In the genomic region with DNA sequence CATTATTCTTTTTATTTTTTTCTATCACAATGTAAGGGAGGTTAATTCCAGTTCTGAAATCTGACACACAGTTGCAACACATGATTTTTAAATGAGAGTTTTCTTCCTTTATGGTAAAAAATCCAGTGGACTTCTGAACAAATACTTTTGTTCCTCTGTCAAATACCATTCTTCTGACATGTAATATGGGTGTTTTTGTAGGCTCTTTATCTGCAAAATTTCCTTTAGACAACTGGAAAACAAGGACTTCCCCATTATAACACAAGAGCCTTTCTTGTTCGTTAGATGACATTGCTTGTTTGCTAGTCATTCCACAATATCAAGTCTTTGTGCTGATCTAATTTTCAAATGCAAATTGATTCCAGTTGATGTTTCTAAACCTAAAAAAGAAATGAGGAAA, we compare ENCODE assay signal across 17 cellular contexts. TPM values are rescaled to one million over a fixed set of nuclear protein-coding genes. Genes with fewer than 3 reads are reported as not detected.
DNase-seq lines count a peak whose midpoint lies in the region; ATAC-seq and TF ChIP-seq lines count a peak whose summit lies in the region.
"Had no signal": no experiment of that assay in that cellular context is flagged by ENCODE, and none has a peak within 500 bp of the region (broad histone marks: within the 10 kb centered on the region; RNA-seq: fewer than 3 reads in every experiment).

No MANE protein-coding gene starts in this region.

- peaks cover 11% of the 10 kb centered on the region for H3K4me1 Mint-ChIP-seq in osteocyte (ENCODE audit: unreplicated experiment)

- H3K9me3 ChIP-seq in fibroblast of lung (ENCODE audit: control insufficient read depth, insufficient read depth, low read depth, low read length) = no peaks in the 10 kb centered on the region

- no peak overlapping the region for H3K4me2 ChIP-seq in fibroblast of lung (ENCODE audit: extremely low read depth, insufficient read depth, low read length)

- ATAC-seq in SK-N-SH treated with all-trans-retinoic acid at 6 μM for 48 hours (peak; percentile 22; the same call in 2 of the 3 replicates), GM21528 (IDR thresholded peaks at IDR 0.05; ENCODE audit: low FRiP score, unreplicated experiment) (no peak), GM19463 (IDR thresholded peaks at IDR 0.05; ENCODE audit: unreplicated experiment) (no peak)
- ATAC-seq: activated naive CD4-positive, alpha-beta T cell treated with anti-CD3 and anti-CD28 coated beads, Interleukin-2, amount 50 U/mL, for 72 hours had no signal

- no peaks in the 10 kb centered on the region for H3K4me1 ChIP-seq in fibroblast of lung (ENCODE audit: control insufficient read depth, extremely low read depth, insufficient read depth, low read length)

- peaks cover 8% of the 10 kb centered on the region for H3K36me3 Mint-ChIP-seq in osteocyte (ENCODE audit: unreplicated experiment)

- H3K27ac Mint-ChIP-seq in osteocyte (ENCODE audit: unreplicated experiment) = peak overlapping the region; percentile 87
- H3K27ac Mint-ChIP-seq: activated CD4-positive, alpha-beta T cell treated with anti-CD3 and anti-CD28 coated beads, Interleukin-2, amount 10 ng/mL, durations not matched to agents 24 days and 14 days; activated naive CD4-positive, alpha-beta T cell treated with anti-CD3 and anti-CD28 coated beads, Interleukin-2, amount 50 U/mL, for 72 hours; T-helper 2 cell treated with Interferon-gamma antibody and Interleukin-4, amounts not matched to agents 5 μg/mL and 100 μg/mL, for 36 hours had no signal

- no peak for TF ChIP-seq CTCF in fibroblast of lung (conservative IDR thresholded peaks at IDR 0.05 in 1 of 2, IDR thresholded peaks at IDR 0.05 in 1 of 2; ENCODE audit: low read depth in 1 of 2, low read length in 2 of 2)
- TF ChIP-seq CTCF in osteocyte (IDR thresholded peaks at IDR 0.05) = no peak

- H3K79me2 ChIP-seq in fibroblast of lung (ENCODE audit: control insufficient read depth, insufficient read depth, low read length) = peaks cover 8% of the 10 kb centered on the region

- H4K20me1 ChIP-seq in fibroblast of lung (ENCODE audit: control insufficient read depth, extremely low read depth, insufficient read depth, low read length) = no peaks in the 10 kb centered on the region

- no peak overlapping the region for H3K27ac ChIP-seq in fibroblast of lung (ENCODE audit: insufficient read depth, low read length)

- no peak overlapping the region for H2AFZ ChIP-seq in fibroblast of lung (ENCODE audit: low read length)

- no peak overlapping the region for H3K4me3 Mint-ChIP-seq in osteocyte (ENCODE audit: unreplicated experiment)
- H3K4me3 Mint-ChIP-seq: activated CD4-positive, alpha-beta T cell treated with anti-CD3 and anti-CD28 coated beads, Interleukin-2, amount 10 ng/mL, durations not matched to agents 24 days and 14 days; T-helper 2 cell treated with Interferon-gamma antibody and Interleukin-4, amounts not matched to agents 5 μg/mL and 100 μg/mL, for 36 hours had no signal

- H3K4me3 ChIP-seq in fibroblast of lung (replicated peaks in 1 of 4; ENCODE audit: control extremely low read depth in 1 of 4, insufficient read depth in 1 of 4, low read depth in 3 of 4, low read length in 4 of 4) = no peak overlapping the region

- H3K9me3 Mint-ChIP-seq in osteocyte (ENCODE audit: unreplicated experiment) = peaks cover 25% of the 10 kb centered on the region
- H3K9me3 Mint-ChIP-seq: activated CD4-positive, alpha-beta T cell treated with anti-CD3 and anti-CD28 coated beads, Interleukin-2, amount 10 ng/mL, durations not matched to agents 24 days and 14 days; activated naive CD4-positive, alpha-beta T cell treated with anti-CD3 and anti-CD28 coated beads, Interleukin-2, amount 50 U/mL, for 72 hours had no signal

- DNase-seq in Ammon's horn (ENCODE audit: low spot score) (peak; percentile 36), fibroblast of lung (ENCODE audit: low read depth in 2 of 2) (peak; percentile 28 to 63), osteocyte (ENCODE audit: extremely low spot score, unreplicated experiment) (no peak), SKM-1 (lab: John Stamatoyannopoulos, UW; ENCODE audit: unreplicated experiment) (no peak)
- no peak for DNase-seq in activated effector memory CD4-positive, alpha-beta T cell treated with anti-CD3 and anti-CD28 coated beads, Interleukin-2, amount 50 U/mL, for 16 hours
- DNase-seq: activated CD4-positive, alpha-beta T cell treated with anti-CD3 and anti-CD28 coated beads, Interleukin-2, amount 10 ng/mL, durations not matched to agents 24 days and 14 days; AML-193; NCI-H1436 treated with DMSO at 0.1 percent for 48 hours; NCI-H446; posterior cingulate gyrus; Right ventricle myocardium superior; stimulated activated naive CD4-positive, alpha-beta T cell treated with Interleukin-2 at 50 U/mL for 16 hours had no signal

- H3K36me3 ChIP-seq in fibroblast of lung (ENCODE audit: control insufficient read depth, insufficient read depth, low read length) = no peaks in the 10 kb centered on the region

- H3K27me3 Mint-ChIP-seq in osteocyte (ENCODE audit: unreplicated experiment) = no peaks in the 10 kb centered on the region
- H3K27me3 Mint-ChIP-seq: activated CD4-positive, alpha-beta T cell treated with anti-CD3 and anti-CD28 coated beads, Interleukin-2, amount 10 ng/mL, durations not matched to agents 24 days and 14 days had no signal

- H3K9ac ChIP-seq in fibroblast of lung (ENCODE audit: insufficient read depth, low read length) = no peak overlapping the region

- no peaks in the 10 kb centered on the region for H3K27me3 ChIP-seq in fibroblast of lung (ENCODE audit: control insufficient read depth, insufficient read depth, low read length)

TF ChIP-seq in SK-N-SH treated with all-trans-retinoic acid at 6 μM for 48 hours, 23 proteins besides CTCF, POLR2A, EP300 and RAD21:
- TF ChIP-seq TOX (CRISPR knock-in tag; IDR thresholded peaks at IDR 0.05; ENCODE audit: borderline replicate concordance) (no peak), ZNF565 (CRISPR knock-in tag; conservative IDR thresholded peaks at IDR 0.05; ENCODE audit: low read depth) (no peak)
- TF ChIP-seq, protein P1, sequence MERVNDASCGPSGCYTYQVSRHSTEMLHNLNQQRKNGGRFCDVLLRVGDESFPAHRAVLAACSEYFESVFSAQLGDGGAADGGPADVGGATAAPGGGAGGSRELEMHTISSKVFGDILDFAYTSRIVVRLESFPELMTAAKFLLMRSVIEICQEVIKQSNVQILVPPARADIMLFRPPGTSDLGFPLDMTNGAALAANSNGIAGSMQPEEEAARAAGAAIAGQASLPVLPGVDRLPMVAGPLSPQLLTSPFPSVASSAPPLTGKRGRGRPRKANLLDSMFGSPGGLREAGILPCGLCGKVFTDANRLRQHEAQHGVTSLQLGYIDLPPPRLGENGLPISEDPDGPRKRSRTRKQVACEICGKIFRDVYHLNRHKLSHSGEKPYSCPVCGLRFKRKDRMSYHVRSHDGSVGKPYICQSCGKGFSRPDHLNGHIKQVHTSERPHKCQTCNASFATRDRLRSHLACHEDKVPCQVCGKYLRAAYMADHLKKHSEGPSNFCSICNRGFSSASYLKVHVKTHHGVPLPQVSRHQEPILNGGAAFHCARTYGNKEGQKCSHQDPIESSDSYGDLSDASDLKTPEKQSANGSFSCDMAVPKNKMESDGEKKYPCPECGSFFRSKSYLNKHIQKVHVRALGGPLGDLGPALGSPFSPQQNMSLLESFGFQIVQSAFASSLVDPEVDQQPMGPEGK (CRISPR knock-in tag; IDR thresholded peaks at IDR 0.05; ENCODE audit: borderline replicate concordance) = no peak
- TF ChIP-seq, protein P2, sequence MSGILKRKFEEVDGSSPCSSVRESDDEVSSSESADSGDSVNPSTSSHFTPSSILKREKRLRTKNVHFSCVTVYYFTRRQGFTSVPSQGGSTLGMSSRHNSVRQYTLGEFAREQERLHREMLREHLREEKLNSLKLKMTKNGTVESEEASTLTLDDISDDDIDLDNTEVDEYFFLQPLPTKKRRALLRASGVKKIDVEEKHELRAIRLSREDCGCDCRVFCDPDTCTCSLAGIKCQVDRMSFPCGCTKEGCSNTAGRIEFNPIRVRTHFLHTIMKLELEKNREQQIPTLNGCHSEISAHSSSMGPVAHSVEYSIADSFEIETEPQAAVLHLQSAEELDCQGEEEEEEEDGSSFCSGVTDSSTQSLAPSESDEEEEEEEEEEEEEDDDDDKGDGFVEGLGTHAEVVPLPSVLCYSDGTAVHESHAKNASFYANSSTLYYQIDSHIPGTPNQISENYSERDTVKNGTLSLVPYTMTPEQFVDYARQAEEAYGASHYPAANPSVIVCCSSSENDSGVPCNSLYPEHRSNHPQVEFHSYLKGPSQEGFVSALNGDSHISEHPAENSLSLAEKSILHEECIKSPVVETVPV (CRISPR knock-in tag; IDR thresholded peaks at IDR 0.05) = no peak

RNA-seq across cellular contexts. Expression of a gene that starts 7.7 kb away (rescaled TPM):
- total RNA-seq in fibroblast of lung (6.4 and 7.3 TPM in 2 replicates), osteocyte (2.9 and 4.2 TPM in 2 replicates)
- polyA plus RNA-seq in fibroblast of lung = 1.5 and 3.1 TPM in 2 replicates
- 0.96 and 1.6 TPM in 2 replicates for polyA plus RNA-seq in fibroblast of lung (2012)
- polyA minus RNA-seq in fibroblast of lung (ENCODE audit: low replicate concordance) = 0.16 and 0.19 TPM in 2 replicates

RNA-seq across cellular contexts. Expression of a gene that starts 8.0 kb away (rescaled TPM):
- 10.8 and 16.0 TPM in 2 replicates for total RNA-seq in fibroblast of lung
- polyA plus RNA-seq in fibroblast of lung = 22.6 and 30.2 TPM in 2 replicates
- 10.0 and 11.9 TPM in 2 replicates for polyA plus RNA-seq in fibroblast of lung (2012)
- 2.4 and 11.7 TPM in 2 replicates for polyA minus RNA-seq in fibroblast of lung (ENCODE audit: low replicate concordance)
- 18.8 and 19.1 TPM in 2 replicates for total RNA-seq in osteocyte

Comparison
In these comparisons a context has a peak if more than half of its experiments do, and no peak if none do; other contexts are left out.
1. DNase-seq: peak in Ammon's horn (single experiment) and fibroblast of lung (2 of 2); none in osteocyte (single experiment), SKM-1 (single experiment) and activated effector memory CD4-positive, alpha-beta T cell treated with anti-CD3 and anti-CD28 coated beads, Interleukin-2, amount 50 U/mL, for 16 hours (single experiment).